8 cellular contexts compared by ENCODE assay signal in genomic region chr10:72250666-72251065, GRCh38. TPM values are rescaled to one million over a fixed set of nuclear protein-coding genes. Genes with fewer than 3 reads are reported as not detected.
DNase-seq lines count a peak whose midpoint lies in the region; ATAC-seq and TF ChIP-seq lines count a peak whose summit lies in the region.

No MANE protein-coding gene starts in this region.

- no peak overlapping the region for H3K9ac ChIP-seq in GM23248

- H3K27ac ChIP-seq in GM23248 (no peak overlapping the region), heart right ventricle (peak overlapping the region; percentile 37 to 93 (median 84)), spleen (peak overlapping the region in 6 of 8 donors; percentile 57 to 94 (median 92))

- H3K79me2 ChIP-seq in GM23248 (ENCODE audit: insufficient read depth) = no peaks in the 10 kb centered on the region

- H3K27ac Mint-ChIP-seq in activated naive CD8-positive, alpha-beta T cell = peak overlapping the region; percentile 75

- no peaks in the 10 kb centered on the region for H3K9me3 Mint-ChIP-seq in activated naive CD8-positive, alpha-beta T cell (ENCODE audit: low read depth)

- no peak overlapping the region for H3K4me3 ChIP-seq in GM23248
- H3K4me3 ChIP-seq in heart right ventricle = no peak overlapping the region
- no peak overlapping the region for H3K4me3 ChIP-seq in spleen

- H3K4me2 ChIP-seq in GM23248 (ENCODE audit: unreplicated experiment) = no peak overlapping the region

- 57 to 77% methylated on average over 1 of the region's 1 CpG for WGBS in GM23248 (ENCODE audit: low coverage in 1 of 2, low lambda C conversion rate in 2 of 2, missing lambda C conversion rate in 2 of 2), 2 experiments
- whole genome bisulfite sequencing in heart right ventricle, 2 donors = 36 to 72% methylated on average over 1 of the region's 1 CpG
- WGBS in spleen, 5 donors = 86 to 100% (median 97%) methylated on average over 1 of the region's 1 CpG

- no peaks in the 10 kb centered on the region for H3K27me3 Mint-ChIP-seq in activated naive CD8-positive, alpha-beta T cell

- H2AFZ ChIP-seq in GM23248 = no peak overlapping the region

- no peaks in the 10 kb centered on the region for H4K20me1 ChIP-seq in GM23248 (ENCODE audit: insufficient read depth)

- TF ChIP-seq CTCF in heart right ventricle (IDR thresholded peaks at IDR 0.05) = no peak
- no peak for TF ChIP-seq CTCF in spleen (IDR thresholded peaks at IDR 0.05 in 8 of 11, conservative IDR thresholded peaks at IDR 0.05 in 3 of 11)

- H3K27me3 ChIP-seq in GM23248 (replicated peaks; ENCODE audit: insufficient read depth) (no peaks in the 10 kb centered on the region), heart right ventricle (no peaks in the 10 kb centered on the region), spleen (replicated peaks in 1 of 7) (no peaks in the 10 kb centered on the region)

- no peaks in the 10 kb centered on the region for H3K9me3 ChIP-seq in GM23248 (ENCODE audit: low read depth)
- no peaks in the 10 kb centered on the region for H3K9me3 ChIP-seq in heart right ventricle
- no peaks in the 10 kb centered on the region for H3K9me3 ChIP-seq in spleen

- H3K4me3 Mint-ChIP-seq in activated naive CD8-positive, alpha-beta T cell = no peak overlapping the region

- peaks cover 76% of the 10 kb centered on the region for H3K4me1 Mint-ChIP-seq in activated naive CD8-positive, alpha-beta T cell (ENCODE audit: low read depth)

- intact Hi-C loops in heart right ventricle (cut with DNase I) (no loop called here), spleen (cut with DNase I; ENCODE audit: low total_unique reads) (no loop called here)

- ATAC-seq in heart right ventricle = peak in 6 of 8 donors; percentile 9 to 50 (median 24)
- ATAC-seq in GM19455 (IDR thresholded peaks at IDR 0.05; ENCODE audit: unreplicated experiment) = no peak
- no peak for ATAC-seq in HG03095 (IDR thresholded peaks at IDR 0.05; ENCODE audit: unreplicated experiment)
- no peak for ATAC-seq in GM21825 (IDR thresholded peaks at IDR 0.05; ENCODE audit: unreplicated experiment)
- no peak for ATAC-seq in GM18519 (IDR thresholded peaks at IDR 0.05; ENCODE audit: low FRiP score, unreplicated experiment)

- in situ Hi-C loops in GM23248 (cut with MboI) = loop anchor here (5.0 kb wide), 1 partner anchor 77 kb away; no protein-coding TSS in a partner anchor

- H3K36me3 ChIP-seq in GM23248 (ENCODE audit: low read depth) (no peaks in the 10 kb centered on the region), heart right ventricle (no peaks in the 10 kb centered on the region), spleen (no peaks in the 10 kb centered on the region)

- no peaks in the 10 kb centered on the region for H3K36me3 Mint-ChIP-seq in activated naive CD8-positive, alpha-beta T cell

- no peak for TF ChIP-seq POLR2A in spleen (IDR thresholded peaks at IDR 0.05)

- H3K9me2 ChIP-seq in GM23248 (ENCODE audit: insufficient read depth) = no peaks in the 10 kb centered on the region

- H3K4me1 ChIP-seq in GM23248 (ENCODE audit: insufficient read depth) = peaks cover 16% of the 10 kb centered on the region
- H3K4me1 ChIP-seq in heart right ventricle = peaks cover 58 to 100% (median 91%) of the 10 kb centered on the region in 9 donors
- H3K4me1 ChIP-seq in spleen = peaks cover 73 to 100% (median 92%) of the 10 kb centered on the region in 6 donors

- DNase-seq in GM23248 (peak; percentile 84), heart right ventricle (peak; percentile 51 to 61), spleen (peak; percentile 63)

- H3F3A ChIP-seq in GM23248 (ENCODE audit: insufficient read depth) = no peaks in the 10 kb centered on the region

RNA-seq across cellular contexts. Expression of gene DDIT4, which starts 23.1 kb away (rescaled TPM):
- total RNA-seq in GM23248 (2014; rRNA removed; shearing (Covaris generic)) = 188 and 199 TPM in 2 replicates
- 144 and 155 TPM in 2 replicates for polyA plus RNA-seq in GM23248 (2016; fragmentation: Nextera tagmentation; extraction: Ambion mirVana)
- 100 to 1,000 TPM in 1 of 10 donors, 10 to 100 TPM in 9; 13.6 to 102 (median 30.2) TPM for total RNA-seq in heart right ventricle
- 100 to 1,000 TPM in 1 of 2 donors, 10 to 100 TPM in 1; 64.7 to 135 TPM for polyA plus RNA-seq in heart right ventricle
- total RNA-seq in spleen = 100 to 1,000 TPM; 103 to 308 (median 249) TPM
- polyA plus RNA-seq in spleen = 100 to 1,000 TPM in 2 of 3 donors, 10 to 100 TPM in 1; 99.3 to 247 (median 209) TPM

RNA-seq across cellular contexts. Expression of gene ASCC1, which starts 34.6 kb away (rescaled TPM):
- total RNA-seq in GM23248 (2014; rRNA removed; shearing (Covaris generic)) = 21.5 and 25.2 TPM in 2 replicates
- polyA plus RNA-seq in GM23248 (2016; fragmentation: Nextera tagmentation; extraction: Ambion mirVana) (26.6 and 30.0 TPM in 2 replicates), heart right ventricle (10 to 100 TPM in 1 of 2 donors, 1 to 10 TPM in 1; 8.4 to 35.8 TPM), spleen (10 to 100 TPM; 11.9 to 22.0 (median 18.4) TPM)
- total RNA-seq in heart right ventricle (10 to 100 TPM; 25.2 to 40.5 (median 33.0) TPM), spleen (10 to 100 TPM; 23.7 to 41.7 (median 37.9) TPM)

RNA-seq across cellular contexts. Expression of gene ANAPC16, which starts 34.9 kb away (rescaled TPM):
- 61.1 and 69.6 TPM in 2 replicates for total RNA-seq in GM23248 (2014; rRNA removed; shearing (Covaris generic))
- polyA plus RNA-seq in GM23248 (2016; fragmentation: Nextera tagmentation; extraction: Ambion mirVana) = 97.9 and 101 TPM in 2 replicates
- total RNA-seq in heart right ventricle = 100 to 1,000 TPM; 181 to 246 (median 221) TPM
- polyA plus RNA-seq in heart right ventricle = 100 to 1,000 TPM; 129 to 149 TPM
- total RNA-seq in spleen = 100 to 1,000 TPM in 3 of 7 donors, 10 to 100 TPM in 4; 70.8 to 115 (median 97.2) TPM
- 100 to 1,000 TPM; 182 to 239 (median 224) TPM for polyA plus RNA-seq in spleen

Comparison
In these comparisons a context has a peak if more than half of its experiments do, and no peak if none do; other contexts are left out.
1. ATAC-seq: peak in heart right ventricle (6 of 8); none in GM19455 (single experiment), HG03095 (single experiment), GM21825 (single experiment) and GM18519 (single experiment).
2. Peak in every context shown above with its lines, with median percentiles within 50 percentile points of each other: DNase-seq.